39 cellular contexts compared by ENCODE assay signal in genomic region chr12:116309343-116309742, GRCh38.
"Had no signal": no experiment of that assay in that cellular context is flagged by ENCODE, and none has a peak within 500 bp of the region (broad histone marks: within the 10 kb centered on the region; RNA-seq: fewer than 3 reads in every experiment).

No MANE protein-coding gene starts in this region.

- H3K36me3 Mint-ChIP-seq: activated naive CD4-positive, alpha-beta T cell treated with anti-CD3 and anti-CD28 coated beads, Interleukin-2, amount 10 ng/mL, durations not matched to agents 7 days and 5 days; activated naive CD4-positive, alpha-beta T cell treated with anti-CD3 and anti-CD28 coated beads, Interleukin-2, amount 50 U/mL, for 24 hours; activated naive CD4-positive, alpha-beta T cell treated with anti-CD3 and anti-CD28 coated beads, Interleukin-2, amount 50 U/mL, for 72 hours; activated naive CD8-positive, alpha-beta T cell treated with anti-CD3 and anti-CD28 coated beads for 36 hours had no signal

- H3K27ac ChIP-seq: adrenal gland, ascending aorta, body of pancreas, brain microvascular endothelial cell, breast epithelium, cardiac muscle cell had no signal

- FAIRE-seq: astrocyte, bronchial epithelial cell, colon had no signal

- H3K9me3 Mint-ChIP-seq: central memory CD8-positive, alpha-beta T cell had no signal

- H3K27me3 ChIP-seq: adrenal gland, ascending aorta, body of pancreas, brain microvascular endothelial cell, breast epithelium, cardiac muscle cell had no signal

- H3K4me1 ChIP-seq: adrenal gland, body of pancreas, breast epithelium had no signal

- H3K4me3 Mint-ChIP-seq: activated naive CD4-positive, alpha-beta T cell treated with anti-CD3 and anti-CD28 coated beads for 36 hours; activated naive CD4-positive, alpha-beta T cell treated with anti-CD3 and anti-CD28 coated beads, Interleukin-2, amount 10 ng/mL, durations not matched to agents 7 days and 5 days; activated naive CD4-positive, alpha-beta T cell treated with anti-CD3 and anti-CD28 coated beads, Interleukin-2, amount 50 U/mL, for 24 hours; activated naive CD8-positive, alpha-beta T cell; activated naive CD8-positive, alpha-beta T cell treated with anti-CD3 and anti-CD28 coated beads for 36 hours; activated naive CD8-positive, alpha-beta T cell treated with anti-CD3 and anti-CD28 coated beads, Interleukin-2, amount 10 ng/mL, durations not matched to agents 7 days and 5 days; activated naive CD8-positive, alpha-beta T cell treated with anti-CD3 and anti-CD28 coated beads, Interleukin-2, amount 50 U/mL, for 24 hours; activated T-cell treated with anti-CD3 and anti-CD28 coated beads, Interleukin-2, amount 50 U/mL, for 4 hours; activated T-cell treated with anti-CD3 and anti-CD28 coated beads, Interleukin-2, amount 50 U/mL, for 72 hours; activated T-helper 1 cell treated with anti-CD3 and anti-CD28 coated beads, Interleukin-12 subunit alpha, Interleukin-12 subunit beta, Interleukin-2, Interleukin-4 antibody, amounts not matched to agents 30 ng/mL and 10 ng/mL and 1 ng/mL, durations not matched to agents 14 hours and 24 hours and 36 hours; activated T-helper 17 cell treated with anti-CD3 and anti-CD28 coated beads, Interleukin-2, amount 50 U/mL, for 72 hours; brain; central memory CD8-positive, alpha-beta T cell had no signal

- H3K9me3 ChIP-seq: adrenal gland, body of pancreas, breast epithelium had no signal

- H3K27me3 Mint-ChIP-seq: activated naive CD4-positive, alpha-beta T cell treated with anti-CD3 and anti-CD28 coated beads, Interleukin-2, amount 50 U/mL, for 24 hours; activated naive CD8-positive, alpha-beta T cell; activated naive CD8-positive, alpha-beta T cell treated with anti-CD3 and anti-CD28 coated beads for 36 hours; activated naive CD8-positive, alpha-beta T cell treated with anti-CD3 and anti-CD28 coated beads, Interleukin-2, amount 50 U/mL, for 24 hours had no signal

- H3K27ac Mint-ChIP-seq: activated naive CD4-positive, alpha-beta T cell treated with anti-CD3 and anti-CD28 coated beads for 36 hours; activated naive CD4-positive, alpha-beta T cell treated with anti-CD3 and anti-CD28 coated beads, Interleukin-2, amount 10 ng/mL, durations not matched to agents 7 days and 5 days; activated naive CD4-positive, alpha-beta T cell treated with anti-CD3 and anti-CD28 coated beads, Interleukin-2, amount 50 U/mL, for 24 hours; activated naive CD4-positive, alpha-beta T cell treated with anti-CD3 and anti-CD28 coated beads, Interleukin-2, amount 50 U/mL, for 72 hours; activated naive CD8-positive, alpha-beta T cell; activated naive CD8-positive, alpha-beta T cell treated with anti-CD3 and anti-CD28 coated beads for 36 hours; activated naive CD8-positive, alpha-beta T cell treated with anti-CD3 and anti-CD28 coated beads, Interleukin-2, amount 10 ng/mL, durations not matched to agents 7 days and 5 days; activated naive CD8-positive, alpha-beta T cell treated with anti-CD3 and anti-CD28 coated beads, Interleukin-2, amount 50 U/mL, for 24 hours; activated T-cell treated with anti-CD3 and anti-CD28 coated beads, Interleukin-2, amount 50 U/mL, for 72 hours; activated T-helper 1 cell treated with anti-CD3 and anti-CD28 coated beads, Interleukin-12 subunit alpha, Interleukin-12 subunit beta, Interleukin-2, Interleukin-4 antibody, amounts not matched to agents 30 ng/mL and 10 ng/mL and 1 ng/mL, durations not matched to agents 14 hours and 24 hours and 36 hours; activated T-helper 17 cell treated with anti-CD3 and anti-CD28 coated beads, Interleukin-2, amount 50 U/mL, for 72 hours; activated T-helper 2 cell treated with anti-CD3 and anti-CD28 coated beads, Interferon-gamma antibody, Interleukin-2, Interleukin-4, amounts not matched to agents 10 μg/mL and 5 μg/mL and 100 μg/mL, durations not matched to agents 14 hours and 24 hours and 36 hours; brain had no signal

- DNase-seq: activated effector memory CD4-positive, alpha-beta T cell treated with anti-CD3 and anti-CD28 coated beads, Interleukin-2, amount 50 U/mL, for 16 hours; activated effector memory CD4-positive, alpha-beta T cell treated with Interleukin-2 at 50 U/mL for 16 hours; activated gamma-delta T cell; activated gamma-delta T cell treated with Interleukin-2 at 50 U/mL for 16 hours; activated naive CD4-positive, alpha-beta T cell; activated naive CD4-positive, alpha-beta T cell treated with anti-CD3 and anti-CD28 coated beads for 36 hours; activated naive CD4-positive, alpha-beta T cell treated with anti-CD3 and anti-CD28 coated beads, Interleukin-2, amount 10 ng/mL, durations not matched to agents 7 days and 5 days; activated naive CD4-positive, alpha-beta T cell treated with anti-CD3 and anti-CD28 coated beads, Interleukin-2, amount 50 U/mL, for 16 hours; activated naive CD4-positive, alpha-beta T cell treated with Interleukin-2 at 50 U/mL for 16 hours; activated naive CD8-positive, alpha-beta T cell treated with anti-CD3 and anti-CD28 coated beads for 36 hours; activated naive CD8-positive, alpha-beta T cell treated with anti-CD3 and anti-CD28 coated beads, Interleukin-2, amount 10 ng/mL, durations not matched to agents 7 days and 5 days; activated naive CD8-positive, alpha-beta T cell treated with anti-CD3 and anti-CD28 coated beads, Interleukin-2, amount 50 U/mL, for 24 hours; activated T-cell treated with anti-CD3 and anti-CD28 coated beads, Interleukin-2, amount 50 U/mL, for 4 hours; activated T-cell treated with anti-CD3 and anti-CD28 coated beads, Interleukin-2, amount 50 U/mL, for 48 hours; activated T-cell treated with anti-CD3 and anti-CD28 coated beads, Interleukin-2, amount 50 U/mL, for 72 hours; adrenal gland; amniotic stem cell; amygdala; anterior cingulate cortex; aorta; body of pancreas; brain microvascular endothelial cell; caudate nucleus; central memory CD4-positive, alpha-beta T cell; cerebellar nuclear complex had no signal

- H3K4me3 ChIP-seq: adrenal gland, ascending aorta, body of pancreas, breast epithelium, cardiac muscle cell had no signal

- ATAC-seq: activated naive CD4-positive, alpha-beta T cell treated with anti-CD3 and anti-CD28 coated beads, Interleukin-2, amount 50 U/mL, for 72 hours; activated naive CD8-positive, alpha-beta T cell treated with anti-CD3 and anti-CD28 coated beads, Interleukin-2, amount 50 U/mL, for 24 hours; activated T-cell treated with anti-CD3 and anti-CD28 coated beads, Interleukin-2, amount 50 U/mL, for 4 hours; activated T-cell treated with anti-CD3 and anti-CD28 coated beads, Interleukin-2, amount 50 U/mL, for 72 hours; activated T-helper 17 cell treated with anti-CD3 and anti-CD28 coated beads, Interleukin-2, amount 50 U/mL, for 72 hours; body of pancreas had no signal

- H3K4me1 Mint-ChIP-seq: activated naive CD4-positive, alpha-beta T cell treated with anti-CD3 and anti-CD28 coated beads, Interleukin-2, amount 10 ng/mL, durations not matched to agents 7 days and 5 days; activated naive CD4-positive, alpha-beta T cell treated with anti-CD3 and anti-CD28 coated beads, Interleukin-2, amount 50 U/mL, for 24 hours; activated naive CD8-positive, alpha-beta T cell treated with anti-CD3 and anti-CD28 coated beads, Interleukin-2, amount 50 U/mL, for 24 hours; activated T-helper 17 cell treated with anti-CD3 and anti-CD28 coated beads, Interleukin-2, amount 50 U/mL, for 72 hours; central memory CD8-positive, alpha-beta T cell had no signal

- H3K36me3 ChIP-seq: adrenal gland, ascending aorta, brain microvascular endothelial cell, breast epithelium, cardiac muscle cell had no signal
